22 cellular contexts compared by ENCODE assay signal in the genomic region with DNA sequence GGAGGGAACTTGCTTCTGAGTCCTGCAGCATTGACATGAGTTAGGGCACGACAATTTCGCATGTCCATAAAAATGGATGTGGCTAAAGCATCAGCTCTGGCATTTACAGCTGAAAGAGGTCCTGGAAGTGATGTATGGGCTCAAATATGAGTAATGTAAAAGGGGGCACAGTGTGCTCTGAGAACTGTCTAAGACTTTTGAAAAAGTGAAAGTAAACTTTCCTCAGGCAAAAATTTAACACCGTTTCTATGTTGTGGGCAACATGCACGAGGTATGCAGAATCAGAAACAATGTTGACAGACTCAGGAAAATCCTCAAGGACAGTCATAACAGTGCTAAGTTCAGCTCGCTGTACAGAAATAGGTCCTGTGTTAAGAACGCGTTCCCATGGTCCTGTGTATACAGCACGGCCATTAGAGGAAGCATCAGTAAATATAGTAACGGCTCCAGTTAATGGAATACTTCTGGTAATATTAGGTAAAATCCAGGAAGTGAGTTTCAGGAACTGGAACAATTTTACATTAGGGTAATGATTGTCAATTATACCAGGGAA. TPM values are rescaled to one million over a fixed set of nuclear protein-coding genes. Genes with fewer than 3 reads are reported as not detected.
DNase-seq lines count a peak whose midpoint lies in the region; ATAC-seq, FAIRE-seq and TF ChIP-seq lines count a peak whose summit lies in the region.
"Had no signal": no experiment of that assay in that cellular context is flagged by ENCODE, and none has a peak within 500 bp of the region (broad histone marks: within the 10 kb centered on the region; RNA-seq: fewer than 3 reads in every experiment).

No MANE protein-coding gene starts in this region.

- no peaks in the 10 kb centered on the region for H4K20me1 ChIP-seq in astrocyte (ENCODE audit: insufficient read depth, low read length)

- H3K27me3 ChIP-seq in astrocyte (ENCODE audit: insufficient read depth, low read length) (no peaks in the 10 kb centered on the region), right lobe of liver (no peaks in the 10 kb centered on the region), testis (no peaks in the 10 kb centered on the region)

- TF ChIP-seq CTCF in astrocyte (IDR thresholded peaks at IDR 0.05; ENCODE audit: insufficient read depth, low read depth, low read length) (no peak), right lobe of liver (IDR thresholded peaks at IDR 0.05) (no peak), testis (IDR thresholded peaks at IDR 0.05) (no peak)

- FAIRE-seq in astrocyte (lab: Jason Lieb, UNC) = no peak
- FAIRE-seq: H1 had no signal

- H3K36me3 Mint-ChIP-seq in astrocyte (ENCODE audit: low read depth, unreplicated experiment) = no peaks in the 10 kb centered on the region

- TF ChIP-seq POLR2A in right lobe of liver (IDR thresholded peaks at IDR 0.05) (no peak), testis (IDR thresholded peaks at IDR 0.05) (no peak)

- ATAC-seq in right lobe of liver = peak in 3 of 4 donors; percentile 17 to 67 (median 38)
- no peak for ATAC-seq in HG02610 (IDR thresholded peaks at IDR 0.05; ENCODE audit: unreplicated experiment)
- ATAC-seq: activated CD4-positive, alpha-beta T cell treated with anti-CD3 and anti-CD28 coated beads for 36 hours; foreskin keratinocyte; mucosa of descending colon had no signal

- intact Hi-C loops in right lobe of liver (cut with DNase I) (no loop called here), testis (cut with DNase I; ENCODE audit: low total_unique reads) (no loop called here)

- H3K4me3 ChIP-seq in astrocyte (ENCODE audit: insufficient read depth, low read depth, low read length) (no peak overlapping the region), right lobe of liver (peak overlapping the region; percentile 9 to 29 (median 15)), testis (no peak overlapping the region)
- H3K4me3 ChIP-seq: mucosa of descending colon had no signal

- H3K4me1 Mint-ChIP-seq in astrocyte (ENCODE audit: low read depth, unreplicated experiment) = peaks cover 8% of the 10 kb centered on the region
- H3K4me1 Mint-ChIP-seq: activated CD4-positive, alpha-beta T cell treated with anti-CD3 and anti-CD28 coated beads for 36 hours had no signal

- H3K4me3 Mint-ChIP-seq in astrocyte (ENCODE audit: unreplicated experiment) = no peak overlapping the region
- H3K4me3 Mint-ChIP-seq: activated CD4-positive, alpha-beta T cell treated with anti-CD3 and anti-CD28 coated beads for 36 hours; activated naive CD4-positive, alpha-beta T cell treated with anti-CD3 and anti-CD28 coated beads for 36 hours; CD4-positive, alpha-beta T cell; stimulated activated naive CD8-positive, alpha-beta T cell treated with anti-CD3 and anti-CD28 coated beads, Interleukin-15, Interleukin-2, amounts not matched to agents 100 ng/mL and 50 ng/mL, for 24 hours; T-helper 1 cell treated with Interleukin-12 subunit alpha and Interleukin-12 subunit beta and Interleukin-4 antibody, amounts not matched to agents 30 μg/mL and 1 μg/mL, for 36 hours had no signal

- no peaks in the 10 kb centered on the region for H3K79me2 ChIP-seq in astrocyte (ENCODE audit: insufficient read depth, low read length)

- H3K9me3 ChIP-seq in astrocyte (ENCODE audit: insufficient read depth, low read depth, low read length) (no peaks in the 10 kb centered on the region), right lobe of liver (no peaks in the 10 kb centered on the region), testis (no peaks in the 10 kb centered on the region)
- H3K9me3 ChIP-seq: mucosa of descending colon had no signal

- H2AFZ ChIP-seq in astrocyte (ENCODE audit: low read depth, low read length) = no peak overlapping the region

- H3K27ac ChIP-seq in astrocyte (ENCODE audit: low read depth, low read length) (no peak overlapping the region), right lobe of liver (peak overlapping the region; percentile 0 to 64 (median 48)), testis (peak overlapping the region; percentile 53 to 56)
- H3K27ac ChIP-seq: 22Rv1, foreskin keratinocyte had no signal

- DNase-seq in NCI-H1105 (lab: John Stamatoyannopoulos, UW) = peak; percentile 22
- DNase-seq in NCI-H1105 treated with DMSO at 0.1 percent for 48 hours (lab: John Stamatoyannopoulos, UW) = no peak
- DNase-seq in astrocyte (ENCODE audit: low read depth) = no peak
- no peak for DNase-seq in right lobe of liver
- peak; percentile 45 for DNase-seq in testis
- no peak for DNase-seq in GF-D8 (lab: John Stamatoyannopoulos, UW)
- DNase-seq in NCI-H1694 treated with DMSO at 0.1 percent for 48 hours (lab: John Stamatoyannopoulos, UW) = no peak
- DNase-seq: activated CD4-positive, alpha-beta T cell treated with anti-CD3 and anti-CD28 coated beads for 36 hours; activated CD8-positive, alpha-beta memory T cell treated with anti-CD3 and anti-CD28 coated beads, Interleukin-2, amount 50 U/mL, for 48 hours; activated naive CD4-positive, alpha-beta T cell treated with anti-CD3 and anti-CD28 coated beads for 36 hours; CD4-positive, alpha-beta T cell; mucosa of descending colon; NCI-H1048; NCI-H446 treated with DMSO at 0.1 percent for 48 hours; stimulated activated CD4-positive, alpha-beta T cell treated with anti-CD3 and anti-CD28 coated beads, Interleukin-12 subunit alpha, Interleukin-12 subunit beta, amount 100 ng/mL, for 4 hours had no signal

- no peak overlapping the region for H3K4me2 ChIP-seq in astrocyte (ENCODE audit: low read length)

- no peaks in the 10 kb centered on the region for H3K27me3 Mint-ChIP-seq in astrocyte (ENCODE audit: low read depth, unreplicated experiment)
- H3K27me3 Mint-ChIP-seq: CD4-positive, alpha-beta T cell; stimulated activated naive CD8-positive, alpha-beta T cell treated with anti-CD3 and anti-CD28 coated beads, Interleukin-15, Interleukin-2, amounts not matched to agents 100 ng/mL and 50 ng/mL, for 24 hours had no signal

- 22% methylated on average over 9 of the region's 9 CpGs for WGBS in right lobe of liver (ENCODE audit: insufficient coverage, low coverage, low lambda C conversion rate, missing lambda C conversion rate)
- WGBS in testis, 2 donors = 54 to 63% methylated on average over 9 of the region's 9 CpGs

- H3K9me3 Mint-ChIP-seq in astrocyte (ENCODE audit: unreplicated experiment) = peaks cover 3% of the 10 kb centered on the region
- H3K9me3 Mint-ChIP-seq: activated naive CD4-positive, alpha-beta T cell treated with anti-CD3 and anti-CD28 coated beads for 36 hours; CD4-positive, alpha-beta T cell; stimulated activated naive CD8-positive, alpha-beta T cell treated with anti-CD3 and anti-CD28 coated beads, Interleukin-15, Interleukin-2, amounts not matched to agents 100 ng/mL and 50 ng/mL, for 24 hours; T-helper 1 cell treated with Interleukin-12 subunit alpha and Interleukin-12 subunit beta and Interleukin-4 antibody, amounts not matched to agents 30 μg/mL and 1 μg/mL, for 36 hours had no signal

- H3K36me3 ChIP-seq in astrocyte (ENCODE audit: insufficient read depth, low read length) (no peaks in the 10 kb centered on the region), right lobe of liver (no peaks in the 10 kb centered on the region), testis (ENCODE audit: low read depth, missing control alignments) (no peaks in the 10 kb centered on the region)

- H3K27ac Mint-ChIP-seq in astrocyte (ENCODE audit: unreplicated experiment) = peak overlapping the region; percentile 75
- H3K27ac Mint-ChIP-seq: activated CD4-positive, alpha-beta T cell treated with anti-CD3 and anti-CD28 coated beads for 36 hours; activated naive CD4-positive, alpha-beta T cell treated with anti-CD3 and anti-CD28 coated beads for 36 hours; CD4-positive, alpha-beta T cell; stimulated activated naive CD8-positive, alpha-beta T cell treated with anti-CD3 and anti-CD28 coated beads, Interleukin-15, Interleukin-2, amounts not matched to agents 100 ng/mL and 50 ng/mL, for 24 hours; T-helper 1 cell treated with Interleukin-12 subunit alpha and Interleukin-12 subunit beta and Interleukin-4 antibody, amounts not matched to agents 30 μg/mL and 1 μg/mL, for 36 hours had no signal

- no peak overlapping the region for H3K9ac ChIP-seq in astrocyte (ENCODE audit: low read length)

- H3K4me1 ChIP-seq in astrocyte (ENCODE audit: insufficient read depth, low read length) (no peaks in the 10 kb centered on the region), right lobe of liver (peaks cover 0 to 66% (median 22%) of the 10 kb centered on the region in 4 donors), testis (no peaks in the 10 kb centered on the region)

RNA-seq across cellular contexts. Expression of a gene that starts 37.9 kb away (rescaled TPM):
- total RNA-seq in astrocyte (0.41 TPM in 1 of 2 replicates, not detected in the other), right lobe of liver (1,000 to 10,000 TPM in 2 of 6 experiments, 100 to 1,000 TPM in 4; 203 to 2,018 (median 421) TPM), testis (1 to 10 TPM; 5.8 to 8.7 TPM)
- polyA plus RNA-seq in testis (ENCODE audit: insufficient read depth, low read depth, low replicate concordance) = 35.5 TPM
- total RNA-seq: activated CD4-positive, alpha-beta T cell treated with anti-CD3 and anti-CD28 coated beads for 36 hours; osteocyte had no signal

RNA-seq across cellular contexts. Expression of a gene that starts 52.7 kb away (rescaled TPM):
- total RNA-seq in astrocyte (0.43 and 1.0 TPM in 2 replicates), right lobe of liver (100 to 1,000 TPM; 169 to 782 (median 334) TPM), testis (10 to 100 TPM; 15.2 to 15.6 TPM)
- polyA plus RNA-seq in testis (ENCODE audit: insufficient read depth, low read depth, low replicate concordance) = 21.2 TPM

Comparison
In these comparisons a context has a peak if more than half of its experiments do, and no peak if none do; other contexts are left out.
1. DNase-seq: peak in NCI-H1105 (single experiment) and testis (single experiment); none in NCI-H1105 treated with DMSO at 0.1 percent for 48 hours (single experiment), astrocyte (single experiment), right lobe of liver (0 of 3), GF-D8 (single experiment) and NCI-H1694 treated with DMSO at 0.1 percent for 48 hours (single experiment).
2. H3K4me3 ChIP-seq: peak in right lobe of liver (3 of 3); none in astrocyte (single experiment) and testis (0 of 2).
3. RNA of a gene that starts 37.9 kb away (total RNA-seq): 203 to 2,018 TPM in right lobe of liver; 5.8 to 8.7 TPM in testis and 0.41 TPM in astrocyte; every median in the first group is over 10 times any median in the second.